31 cellular contexts compared by ENCODE assay signal in the genomic region with DNA sequence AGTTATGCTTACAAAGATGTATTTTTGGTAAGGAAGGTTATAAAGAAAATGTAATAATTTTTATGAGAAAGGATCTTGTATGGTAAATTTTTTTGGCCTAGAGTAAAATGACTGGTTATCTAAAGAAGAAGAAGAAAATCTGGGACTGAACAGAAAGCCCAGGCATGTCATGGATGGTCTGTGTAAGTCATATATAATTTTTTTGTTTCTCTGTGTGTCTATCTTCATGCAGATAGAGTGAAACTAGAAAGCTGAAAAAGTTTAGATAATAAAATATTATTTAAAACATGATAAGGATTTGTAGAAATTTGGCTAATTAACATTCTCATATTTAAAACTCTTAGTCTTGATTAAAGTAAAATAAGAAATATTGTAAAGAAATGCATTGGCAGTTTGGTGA. TPM values are rescaled to one million over a fixed set of nuclear protein-coding genes. Genes with fewer than 3 reads are reported as not detected.
DNase-seq lines count a peak whose midpoint lies in the region; ATAC-seq, FAIRE-seq and TF ChIP-seq lines count a peak whose summit lies in the region.
"Had no signal": no experiment of that assay in that cellular context is flagged by ENCODE, and none has a peak within 500 bp of the region (broad histone marks: within the 10 kb centered on the region; RNA-seq: fewer than 3 reads in every experiment).

No MANE protein-coding gene starts in this region.

- H3K27ac ChIP-seq in A549, result no peak overlapping the region
- H3K27ac ChIP-seq in pancreas, result no peak overlapping the region
- H3K27ac ChIP-seq: BLaER1 had no signal

- intact Hi-C loops in pancreas (cut with DNase I), result no loop called here

- H3K27me3 Mint-ChIP-seq in nephron progenitor cell (ENCODE audit: low read depth, poor library complexity), result peaks cover 9% of the 10 kb centered on the region

- no peak for DNase-seq in A549 (ENCODE audit: low read depth in 1 of 2, low spot score in 1 of 2)
- no peak for DNase-seq in pancreas
- no peak for DNase-seq in GM19240 (ENCODE audit: insufficient read length, low spot score)
- DNase-seq in nephron progenitor cell, result no peak
- DNase-seq: 8988T; ACHN; BE2C; C1 segment of cervical spinal cord; CD4-positive, alpha-beta memory T cell; CD4-positive, CD25-positive, alpha-beta regulatory T cell; CD8-positive, alpha-beta memory T cell; COR-L47; DMS 273 treated with DMSO at 0.1 percent for 48 hours; DMS153; DMS53; DMS79; DND-41; EL; GDM1 had no signal

- peaks cover 53% of the 10 kb centered on the region for H3K9me3 Mint-ChIP-seq in nephron progenitor cell

- H3K4me1 Mint-ChIP-seq in nephron progenitor cell, result no peaks in the 10 kb centered on the region
- H3K4me1 Mint-ChIP-seq: CD4-positive, alpha-beta memory T cell; CD4-positive, CD25-positive, alpha-beta regulatory T cell; CD8-positive, alpha-beta memory T cell had no signal

- no peak for ATAC-seq in A549
- ATAC-seq in pancreas, result no peak
- ATAC-seq in GM18873 (IDR thresholded peaks at IDR 0.05; ENCODE audit: low FRiP score, unreplicated experiment), result no peak
- ATAC-seq: GM12878 had no signal

- TF ChIP-seq POLR2A in A549 (IDR thresholded peaks at IDR 0.05; ENCODE audit: low read length), result no peak

- H3K27me3 ChIP-seq in pancreas, result no peaks in the 10 kb centered on the region
- H3K27me3 ChIP-seq: BE2C, BLaER1 had no signal

- FAIRE-seq in A549 (lab: Jason Lieb, UNC) (no peak), TTC549 (lab: Jason Lieb, UNC) (peak; percentile 3), pancreas (lab: Jason Lieb, UNC) (peak; percentile 17)
- FAIRE-seq: GM12878, GM12892, GM18507, GM19239 had no signal

- POLR2A ChIA-PET in A549 (lab: Yijun Ruan, JAX), result no interaction called here

- no peaks in the 10 kb centered on the region for H3K4me1 ChIP-seq in A549
- H3K4me1 ChIP-seq in pancreas, result no peaks in the 10 kb centered on the region
- H3K4me1 ChIP-seq: BE2C, BLaER1 had no signal

- H3K36me3 Mint-ChIP-seq in nephron progenitor cell (ENCODE audit: low read depth), result no peaks in the 10 kb centered on the region
- H3K36me3 Mint-ChIP-seq: CD4-positive, CD25-positive, alpha-beta regulatory T cell had no signal

- CTCF ChIA-PET in A549 (lab: Yijun Ruan, JAX), result no interaction called here

- TF ChIP-seq EP300 in A549 (IDR thresholded peaks at IDR 0.05), result no peak

- H3K4me3 ChIP-seq in A549, result no peak overlapping the region
- no peak overlapping the region for H3K4me3 ChIP-seq in pancreas
- H3K4me3 ChIP-seq: BLaER1, GM12878 had no signal

- TF ChIP-seq CTCF in A549 (IDR thresholded peaks at IDR 0.05) (no peak), pancreas (IDR thresholded peaks at IDR 0.05) (no peak), nephron progenitor cell (IDR thresholded peaks at IDR 0.05) (no peak)

- H3K4me2 ChIP-seq in A549, result no peak overlapping the region
- H3K4me2 ChIP-seq: BLaER1 had no signal

- no peak overlapping the region for H3K27ac Mint-ChIP-seq in nephron progenitor cell
- H3K27ac Mint-ChIP-seq: CD14-positive monocyte; CD4-positive, alpha-beta memory T cell; CD4-positive, CD25-positive, alpha-beta regulatory T cell; CD8-positive, alpha-beta memory T cell had no signal

- TF ChIP-seq RAD21 in A549 (conservative IDR thresholded peaks at IDR 0.05 in 1 of 2, IDR thresholded peaks at IDR 0.05 in 1 of 2), result no peak

- H3K9me3 ChIP-seq in A549 (peaks cover 5% of the 10 kb centered on the region; the same call in 1 of the 3 replicates), pancreas (no peaks in the 10 kb centered on the region)
- H3K9me3 ChIP-seq: BE2C had no signal

- no peaks in the 10 kb centered on the region for H3K36me3 ChIP-seq in pancreas
- H3K36me3 ChIP-seq: BE2C, BLaER1 had no signal

- no peak overlapping the region for H3K4me3 Mint-ChIP-seq in nephron progenitor cell
- H3K4me3 Mint-ChIP-seq: CD14-positive monocyte; CD4-positive, alpha-beta memory T cell; CD4-positive, CD25-positive, alpha-beta regulatory T cell; CD8-positive, alpha-beta memory T cell had no signal

TF ChIP-seq in A549, 52 proteins besides CTCF, POLR2A, EP300 and RAD21:
- no peak for TF ChIP-seq MYC (IDR thresholded peaks at IDR 0.05; ENCODE audit: borderline replicate concordance, low read length)
- TF ChIP-seq KDM1A (IDR thresholded peaks at IDR 0.05; ENCODE audit: low read depth), result no peak
- TF ChIP-seq CEBPB (IDR thresholded peaks at IDR 0.05), result no peak
- TF ChIP-seq HDAC2 (IDR thresholded peaks at IDR 0.05), result no peak
- TF ChIP-seq MAFK (IDR thresholded peaks at IDR 0.05; ENCODE audit: partially characterized antibody), result no peak
- TF ChIP-seq FOXS1 (CRISPR knock-in tag; IDR thresholded peaks at IDR 0.05), result no peak
- peak; percentile 50 for TF ChIP-seq ZFP36 (IDR thresholded peaks at IDR 0.05; ENCODE audit: borderline replicate concordance, partially characterized antibody)

RNA-seq across cellular contexts. Expression of gene MPEG1, which starts 27.6 kb away (rescaled TPM):
- polyA plus RNA-seq in A549 (2011; rRNA removed), result not detected in 2 replicates
- polyA plus RNA-seq in A549 (2012; cell fraction: cytosol; rRNA removed), result not detected in 2 replicates
- not detected in 2 replicates for polyA plus RNA-seq in A549 (2012; cell fraction: nucleus; rRNA removed)
- not detected in 3 replicates for polyA plus RNA-seq in A549 (2017; fragmentation: RNase III; extraction: RNeasy Plus Mini Kit Qiagen cat#74134 plus additional on column Dnase treatment)
- not detected in 2 replicates for polyA minus RNA-seq in A549 (2011; rRNA and poly(A)+ RNA removed)
- 1 to 10 TPM in 5 of 6 donors, under 1 TPM in 1; 0.51 to 7.1 (median 3.4) TPM for total RNA-seq in pancreas
- under 1 TPM; 0.68 to 0.92 TPM for polyA plus RNA-seq in pancreas
- total RNA-seq: A673, Daoy, G401 had no signal
- polyA plus RNA-seq: AG04450; CD8-positive, alpha-beta memory T cell had no signal
